Comparison of ENCODE assay signal across 26 cellular contexts in the genomic region with DNA sequence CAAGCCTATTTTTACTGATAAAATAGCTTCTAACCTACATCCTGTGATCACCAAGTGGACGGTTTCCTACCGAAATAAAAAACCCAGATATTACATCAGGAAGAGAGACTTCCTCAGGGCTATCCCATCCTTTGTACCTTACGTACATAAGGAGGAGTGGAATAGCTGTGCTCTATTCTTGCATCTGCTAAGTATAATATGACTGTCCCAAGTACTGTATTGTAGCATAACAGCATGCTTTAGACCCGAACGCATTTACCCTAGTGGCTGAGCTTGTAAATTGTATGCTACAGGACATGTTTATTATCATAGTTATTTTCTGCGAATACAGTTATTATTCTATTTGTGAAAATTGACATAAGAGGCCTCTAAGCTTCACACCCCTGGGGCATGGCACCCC.
"Had no signal": no experiment of that assay in that cellular context is flagged by ENCODE, and none has a peak within 500 bp of the region (broad histone marks: within the 10 kb centered on the region; RNA-seq: fewer than 3 reads in every experiment).

No MANE protein-coding gene starts in this region.

- DNase-seq: dorsolateral prefrontal cortex; effector CD4-positive, alpha-beta T cell; foreskin fibroblast; heart left ventricle; kidney; left cardiac atrium; left lung; mesenchymal stem cell; midbrain; naive thymus-derived CD4-positive, alpha-beta T cell; occipital lobe; ovary; posterior cingulate gyrus; psoas muscle; right cardiac atrium; sigmoid colon; stimulated activated CD4-positive, alpha-beta T cell treated with anti-CD3 and anti-CD28 coated beads, Interleukin-2, amount 100 ng/mL, for 24 hours; stimulated activated CD4-positive, alpha-beta T cell treated with anti-CD3 and anti-CD28 coated beads, Interleukin-4, amount 100 ng/mL, for 24 hours; stimulated activated naive CD4-positive, alpha-beta T cell treated with Interleukin-2 at 50 U/mL for 16 hours; stomach; thyroid gland; upper lobe of right lung; uterus had no signal

- H3K4me1 Mint-ChIP-seq: naive thymus-derived CD4-positive, alpha-beta T cell; stimulated activated effector memory CD8-positive, alpha-beta T cell treated with anti-CD3 and anti-CD28 coated beads, Interleukin-12 subunit alpha, Interleukin-12 subunit beta, amount 100 ng/mL, for 72 hours had no signal

- H3K9me3 Mint-ChIP-seq: naive thymus-derived CD4-positive, alpha-beta T cell; stimulated activated effector memory CD8-positive, alpha-beta T cell treated with anti-CD3 and anti-CD28 coated beads, Interleukin-12 subunit alpha, Interleukin-12 subunit beta, amount 100 ng/mL, for 72 hours had no signal

- H3K27ac Mint-ChIP-seq: naive thymus-derived CD4-positive, alpha-beta T cell; stimulated activated effector memory CD8-positive, alpha-beta T cell treated with anti-CD3 and anti-CD28 coated beads, Interleukin-12 subunit alpha, Interleukin-12 subunit beta, amount 100 ng/mL, for 72 hours had no signal

- ATAC-seq: esophagus mucosa; gastroesophageal sphincter; heart left ventricle; left cardiac atrium; left lung; naive thymus-derived CD4-positive, alpha-beta T cell; psoas muscle; right cardiac atrium; stimulated activated effector memory CD8-positive, alpha-beta T cell treated with anti-CD3 and anti-CD28 coated beads, Interleukin-12 subunit alpha, Interleukin-12 subunit beta, amount 100 ng/mL, for 72 hours; upper lobe of right lung had no signal

- H3K36me3 Mint-ChIP-seq: naive thymus-derived CD4-positive, alpha-beta T cell; stimulated activated effector memory CD8-positive, alpha-beta T cell treated with anti-CD3 and anti-CD28 coated beads, Interleukin-12 subunit alpha, Interleukin-12 subunit beta, amount 100 ng/mL, for 72 hours had no signal

- H3K4me3 Mint-ChIP-seq: naive thymus-derived CD4-positive, alpha-beta T cell; stimulated activated effector memory CD8-positive, alpha-beta T cell treated with anti-CD3 and anti-CD28 coated beads, Interleukin-12 subunit alpha, Interleukin-12 subunit beta, amount 100 ng/mL, for 72 hours had no signal
